ENCODE assay signal across 14 cellular contexts in the genomic region with DNA sequence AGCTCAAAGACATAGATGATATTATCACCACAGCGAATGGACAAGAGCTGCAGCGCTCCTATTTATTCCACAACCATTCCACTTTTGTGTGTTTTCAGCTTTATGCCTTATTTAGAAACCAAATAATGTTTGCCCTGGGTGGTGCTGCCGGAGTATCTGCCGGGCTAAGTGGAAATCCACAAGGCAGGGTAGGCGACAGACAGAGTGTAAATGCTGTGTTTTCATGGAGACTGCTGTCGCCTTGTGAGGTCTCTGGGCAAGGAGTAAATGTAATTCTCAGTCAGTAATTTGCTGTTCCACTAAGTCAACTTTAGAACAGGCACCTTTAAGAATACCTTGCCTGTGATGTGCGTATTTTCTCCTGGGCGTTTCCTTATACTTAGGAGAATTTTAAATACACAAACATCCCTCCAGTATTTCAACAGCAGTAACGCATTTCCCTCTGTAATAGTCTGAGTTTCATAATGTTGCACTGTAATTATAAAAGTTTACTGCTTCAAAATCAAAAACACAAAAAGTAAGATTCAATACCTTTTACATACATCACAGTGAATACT.
"Had no signal": no experiment of that assay in that cellular context is flagged by ENCODE, and none has a peak within 500 bp of the region (broad histone marks: within the 10 kb centered on the region; RNA-seq: fewer than 3 reads in every experiment).

No MANE protein-coding gene starts in this region.

- DNase-seq: activated CD4-positive, alpha-beta T cell treated with anti-CD3 and anti-CD28 coated beads for 4 hours; activated CD8-positive, alpha-beta memory T cell treated with anti-CD3 and anti-CD28 coated beads, Interleukin-2, amount 50 U/mL, for 4 hours; activated CD8-positive, alpha-beta T cell treated with anti-CD3 and anti-CD28 coated beads for 36 hours; activated gamma-delta T cell treated with Interleukin-2 at 50 U/mL for 16 hours; activated naive CD8-positive, alpha-beta T cell treated with anti-CD3 and anti-CD28 coated beads, Interleukin-2, amount 50 U/mL, for 24 hours; activated T-cell treated with anti-CD3 and anti-CD28 coated beads, Interleukin-2, amount 50 U/mL, for 72 hours; cortex of kidney; stimulated activated CD4-positive, alpha-beta T cell treated with anti-CD3 and anti-CD28 coated beads, Interleukin-15, amount 100 ng/mL, for 24 hours; stomach; transverse colon had no signal

- H3K27ac Mint-ChIP-seq: activated CD8-positive, alpha-beta T cell treated with anti-CD3 and anti-CD28 coated beads for 36 hours; activated naive CD8-positive, alpha-beta T cell treated with anti-CD3 and anti-CD28 coated beads, Interleukin-2, amount 50 U/mL, for 24 hours; activated T-cell treated with anti-CD3 and anti-CD28 coated beads, Interleukin-2, amount 50 U/mL, for 72 hours; nephron; T-helper 1 cell treated with Interleukin-12 subunit alpha and Interleukin-12 subunit beta and Interleukin-4 antibody, amounts not matched to agents 30 μg/mL and 1 μg/mL, for 36 hours had no signal

- H3K4me3 ChIP-seq: cardiac muscle cell, lung, stomach, transverse colon had no signal

- H3K36me3 ChIP-seq: cardiac muscle cell, stomach, transverse colon had no signal

- H3K4me3 Mint-ChIP-seq: activated CD8-positive, alpha-beta T cell treated with anti-CD3 and anti-CD28 coated beads for 36 hours; activated naive CD8-positive, alpha-beta T cell treated with anti-CD3 and anti-CD28 coated beads, Interleukin-2, amount 50 U/mL, for 24 hours; activated T-cell treated with anti-CD3 and anti-CD28 coated beads, Interleukin-2, amount 50 U/mL, for 72 hours; nephron; T-helper 1 cell treated with Interleukin-12 subunit alpha and Interleukin-12 subunit beta and Interleukin-4 antibody, amounts not matched to agents 30 μg/mL and 1 μg/mL, for 36 hours had no signal

- H3K27ac ChIP-seq: cardiac muscle cell, transverse colon had no signal

- H3K9me3 Mint-ChIP-seq: activated CD8-positive, alpha-beta T cell treated with anti-CD3 and anti-CD28 coated beads for 36 hours; activated naive CD8-positive, alpha-beta T cell treated with anti-CD3 and anti-CD28 coated beads, Interleukin-2, amount 50 U/mL, for 24 hours; nephron; T-helper 1 cell treated with Interleukin-12 subunit alpha and Interleukin-12 subunit beta and Interleukin-4 antibody, amounts not matched to agents 30 μg/mL and 1 μg/mL, for 36 hours had no signal

- H3K9me3 ChIP-seq: stomach, transverse colon had no signal

- H3K27me3 Mint-ChIP-seq: activated CD8-positive, alpha-beta T cell treated with anti-CD3 and anti-CD28 coated beads for 36 hours; activated naive CD8-positive, alpha-beta T cell treated with anti-CD3 and anti-CD28 coated beads, Interleukin-2, amount 50 U/mL, for 24 hours had no signal

- H3K27me3 ChIP-seq: stomach, transverse colon had no signal

- H3K4me1 Mint-ChIP-seq: activated naive CD8-positive, alpha-beta T cell treated with anti-CD3 and anti-CD28 coated beads, Interleukin-2, amount 50 U/mL, for 24 hours; nephron had no signal

- ATAC-seq: activated CD8-positive, alpha-beta T cell treated with anti-CD3 and anti-CD28 coated beads for 36 hours; activated naive CD8-positive, alpha-beta T cell treated with anti-CD3 and anti-CD28 coated beads, Interleukin-2, amount 50 U/mL, for 24 hours; activated T-cell treated with anti-CD3 and anti-CD28 coated beads, Interleukin-2, amount 50 U/mL, for 72 hours had no signal
